ENCODE assay signal across 2 cellular contexts in genomic region chr13:113021391-113021790, GRCh38.
TF ChIP-seq lines count a peak whose summit lies in the region.

No MANE protein-coding gene starts in this region.

TF ChIP-seq in HepG2, 621 proteins besides CTCF, POLR2A, EP300 and RAD21 (continues in another document):
- TF ChIP-seq BCL3 (CRISPR knock-in tag; IDR thresholded peaks at IDR 0.05), result 0 out of 2 replicates have a peak, but pooled peaks have one; percentile 26
- TF ChIP-seq ZMYM3 (CRISPR knock-in tag; IDR thresholded peaks at IDR 0.05), result no peak
- no peak for TF ChIP-seq ZFX (CRISPR knock-in tag; IDR thresholded peaks at IDR 0.05; ENCODE audit: low read depth)
- no peak for TF ChIP-seq HNF4A (CRISPR knock-in tag; IDR thresholded peaks at IDR 0.05)
- no peak for TF ChIP-seq RFX5 (IDR thresholded peaks at IDR 0.05; ENCODE audit: low read depth, low read length)
- no peak for TF ChIP-seq CREM (IDR thresholded peaks at IDR 0.05)
- TF ChIP-seq CREM (CRISPR knock-in tag; IDR thresholded peaks at IDR 0.05), result no peak
- TF ChIP-seq FOXC1 (CRISPR knock-in tag; IDR thresholded peaks at IDR 0.05; ENCODE audit: borderline replicate concordance), result no peak
- no peak for TF ChIP-seq KLF6 (CRISPR knock-in tag; IDR thresholded peaks at IDR 0.05)
- 0 out of 2 replicates have a peak, but pooled peaks have one; percentile 26 for TF ChIP-seq RBFOX2 (IDR thresholded peaks at IDR 0.05; ENCODE audit: low read depth, low read length)
- TF ChIP-seq PBX3 (CRISPR knock-in tag; IDR thresholded peaks at IDR 0.05; ENCODE audit: borderline replicate concordance), result no peak
- TF ChIP-seq SYNCRIP (IDR thresholded peaks at IDR 0.05; ENCODE audit: insufficient read depth, low read depth, low read length), result no peak
- TF ChIP-seq PLSCR1 (CRISPR knock-in tag; IDR thresholded peaks at IDR 0.05; ENCODE audit: borderline replicate concordance), result no peak
- TF ChIP-seq ZNF687 (CRISPR knock-in tag; IDR thresholded peaks at IDR 0.05), result peak; percentile 33; the same call in 1 of the 2 replicates
- TF ChIP-seq LBX2 (CRISPR knock-in tag; IDR thresholded peaks at IDR 0.05; ENCODE audit: borderline replicate concordance), result no peak
- TF ChIP-seq SNAPC5 (CRISPR knock-in tag; IDR thresholded peaks at IDR 0.05; ENCODE audit: borderline replicate concordance), result no peak
- TF ChIP-seq CREBL2 (CRISPR knock-in tag; IDR thresholded peaks at IDR 0.05; ENCODE audit: borderline replicate concordance), result no peak
- TF ChIP-seq ZBTB33 (CRISPR knock-in tag; IDR thresholded peaks at IDR 0.05), result no peak
- no peak for TF ChIP-seq KMT2A (CRISPR knock-in tag; IDR thresholded peaks at IDR 0.05)

TF ChIP-seq in H1, 55 proteins besides CTCF, POLR2A, EP300 and RAD21:
- no peak for TF ChIP-seq RNF2 (IDR thresholded peaks at IDR 0.05; ENCODE audit: borderline replicate concordance, low read depth, low read length, missing control alignments, poor library complexity, severe bottlenecking)
- no peak for TF ChIP-seq EZH2 (IDR thresholded peaks at IDR 0.05; ENCODE audit: low read depth, low read length, severe bottlenecking)
- TF ChIP-seq RFX5 (IDR thresholded peaks at IDR 0.05; ENCODE audit: borderline replicate concordance, low read depth, low read length), result no peak
- no peak for TF ChIP-seq CREB1 (IDR thresholded peaks at IDR 0.05)
- no peak for TF ChIP-seq NRF1 (IDR thresholded peaks at IDR 0.05; ENCODE audit: low read depth, low read length)
- TF ChIP-seq POLR2AphosphoS5 (IDR thresholded peaks at IDR 0.05; ENCODE audit: low read depth, low read length), result no peak
- TF ChIP-seq SIX5 (IDR thresholded peaks at IDR 0.05; ENCODE audit: low read depth, low read length), result no peak
- no peak for TF ChIP-seq GABPA (IDR thresholded peaks at IDR 0.05; ENCODE audit: borderline replicate concordance, insufficient read depth, low read length)
- TF ChIP-seq RBBP5 (IDR thresholded peaks at IDR 0.05; ENCODE audit: borderline replicate concordance, low read depth, low read length), result no peak
- TF ChIP-seq SIRT6 (IDR thresholded peaks at IDR 0.05; ENCODE audit: low read length), result no peak
- TF ChIP-seq ATF2 (IDR thresholded peaks at IDR 0.05; ENCODE audit: low read length), result no peak
- no peak for TF ChIP-seq USF2 (IDR thresholded peaks at IDR 0.05; ENCODE audit: low read length)
- TF ChIP-seq CTBP2 (IDR thresholded peaks at IDR 0.05; ENCODE audit: borderline replicate concordance, insufficient read depth, insufficient read length, low read length), result no peak
- no peak for TF ChIP-seq ATF3 (IDR thresholded peaks at IDR 0.05; ENCODE audit: insufficient read depth, low read depth, low read length)
- TF ChIP-seq BRCA1 (IDR thresholded peaks at IDR 0.05; ENCODE audit: low read depth, low read length), result no peak
- no peak for TF ChIP-seq KDM5A (IDR thresholded peaks at IDR 0.05; ENCODE audit: low read length)
- TF ChIP-seq CEBPB (IDR thresholded peaks at IDR 0.05; ENCODE audit: low read depth, low read length), result no peak
